Comparison of ENCODE assay signal across 8 cellular contexts in genomic region chr13:27620377-27621115, GRCh38. TPM values are rescaled to one million over a fixed set of nuclear protein-coding genes. Genes with fewer than 3 reads are reported as not detected.
DNase-seq lines count a peak whose midpoint lies in the region; ATAC-seq and TF ChIP-seq lines count a peak whose summit lies in the region.

LNX2 (minus strand) TSS chr13:27620529; CDS start chr13:27581703, 38,826 bp downstream.

- H3K4me1 Mint-ChIP-seq in GM23338 (peaks cover 52% of the 10 kb centered on the region), natural killer cell (peaks cover 46 to 69% of the 10 kb centered on the region in 2 donors)
- H3K4me1 Mint-ChIP-seq in activated T-helper 2 cell treated with anti-CD3 and anti-CD28 coated beads, Interferon-gamma antibody, Interleukin-2, Interleukin-4, amounts not matched to agents 10 μg/mL and 5 μg/mL and 100 μg/mL, durations not matched to agents 14 hours and 24 hours and 36 hours (ENCODE audit: low read depth), result peaks cover 47% of the 10 kb centered on the region

- peaks cover 14% of the 10 kb centered on the region; the same call in 1 of the 2 replicates for H3K36me3 ChIP-seq in GM23338 (ENCODE audit: insufficient read depth)

- no peak for TF ChIP-seq CTCF in GM23338 (conservative IDR thresholded peaks at IDR 0.05; ENCODE audit: low read depth in 2 of 2)
- TF ChIP-seq CTCF in LNCaP clone FGC (IDR thresholded peaks at IDR 0.05; ENCODE audit: control insufficient read depth, extremely low read depth, insufficient read depth), result no peak
- TF ChIP-seq CTCF in fibroblast of mammary gland (conservative IDR thresholded peaks at IDR 0.05; ENCODE audit: control insufficient read depth, insufficient read depth, low read depth, low read length), result no peak
- no peak for TF ChIP-seq CTCF in natural killer cell (IDR thresholded peaks at IDR 0.05)

- ATAC-seq in GM23338, result peak; percentile 90
- ATAC-seq in natural killer cell, result peak; percentile 85 to 97 (median 87)

- H3K27me3 Mint-ChIP-seq in GM23338 (ENCODE audit: insufficient read depth, low read depth, poor library complexity) (peaks cover 3% of the 10 kb centered on the region), natural killer cell (ENCODE audit: low read depth in 2 of 2) (no peaks in the 10 kb centered on the region)
- no peaks in the 10 kb centered on the region for H3K27me3 Mint-ChIP-seq in activated T-helper 2 cell treated with anti-CD3 and anti-CD28 coated beads, Interferon-gamma antibody, Interleukin-2, Interleukin-4, amounts not matched to agents 10 μg/mL and 5 μg/mL and 100 μg/mL, durations not matched to agents 14 hours and 24 hours and 36 hours (ENCODE audit: low read depth)

- H3F3A ChIP-seq in GM23338 (replicated peaks; ENCODE audit: low read depth), result no peaks in the 10 kb centered on the region

- peak within 1 kb of the TSS; percentile 82 for H3K4me2 ChIP-seq in GM23338

- peaks cover 82% of the 10 kb centered on the region for H3K79me2 ChIP-seq in GM23338 (replicated peaks; ENCODE audit: insufficient read depth)

- peak; percentile 96 for DNase-seq in Daoy (ENCODE audit: low read depth)
- DNase-seq in GM23338 (ENCODE audit: low spot score), result peak; percentile 98
- peak; percentile 81 for DNase-seq in LNCaP clone FGC (ENCODE audit: low read depth)
- peak; percentile 95 for DNase-seq in RPMI8226
- DNase-seq in activated T-helper 2 cell treated with anti-CD3 and anti-CD28 coated beads, Interferon-gamma antibody, Interleukin-2, Interleukin-4, amounts not matched to agents 10 μg/mL and 5 μg/mL and 100 μg/mL, durations not matched to agents 14 hours and 24 hours and 36 hours (ENCODE audit: low spot score), result peak; percentile 95
- peak; percentile 93 for DNase-seq in fibroblast of mammary gland (ENCODE audit: low read depth)
- peak; percentile 98 for DNase-seq in natural killer cell
- DNase-seq in stimulated activated naive CD4-positive, alpha-beta T cell (lab: John Stamatoyannopoulos, UW), result peak; percentile 90 to 94 (median 93)

- peaks cover 32% of the 10 kb centered on the region for H3K36me3 Mint-ChIP-seq in GM23338 (ENCODE audit: low read depth)
- peaks cover 37% of the 10 kb centered on the region for H3K36me3 Mint-ChIP-seq in activated T-helper 2 cell treated with anti-CD3 and anti-CD28 coated beads, Interferon-gamma antibody, Interleukin-2, Interleukin-4, amounts not matched to agents 10 μg/mL and 5 μg/mL and 100 μg/mL, durations not matched to agents 14 hours and 24 hours and 36 hours (ENCODE audit: low read depth)
- H3K36me3 Mint-ChIP-seq in natural killer cell, result no peaks in the 10 kb centered on the region

- intact Hi-C loops in activated T-helper 2 cell treated with anti-CD3 and anti-CD28 coated beads, Interferon-gamma antibody, Interleukin-2, Interleukin-4, amounts not matched to agents 10 μg/mL and 5 μg/mL and 100 μg/mL, durations not matched to agents 14 hours and 24 hours and 36 hours (cut with micrococcal nuclease), result loop anchor here (1.0 to 5.0 kb wide), 5 partner anchors 170 to 518 kb away; partner anchors contain the start of genes MTIF3, PAN3, RPL21 and USP12
- intact Hi-C loops in natural killer cell (cut with micrococcal nuclease), result loop anchor here (1.0 to 5.0 kb wide), 5 partner anchors 60 to 448 kb away; partner anchors contain the start of genes MTIF3, RPL21 and USP12

- peak within 1 kb of the TSS; percentile 74 for H2AFZ ChIP-seq in GM23338

- peak within 1 kb of the TSS; percentile 99 for H3K4me3 ChIP-seq in GM23338
- H3K4me3 ChIP-seq in LNCaP clone FGC (ENCODE audit: low read depth, low read length), result peak within 1 kb of the TSS; percentile 85
- peak within 1 kb of the TSS; percentile 73 for H3K4me3 ChIP-seq in fibroblast of mammary gland (ENCODE audit: control insufficient read depth, low read depth, low read length)

- H3K9me2 ChIP-seq in GM23338 (ENCODE audit: insufficient read depth), result no peaks in the 10 kb centered on the region

- peak within 1 kb of the TSS; percentile 99 for H3K27ac Mint-ChIP-seq in GM23338
- peak within 1 kb of the TSS; percentile 88 for H3K27ac Mint-ChIP-seq in activated T-helper 2 cell treated with anti-CD3 and anti-CD28 coated beads, Interferon-gamma antibody, Interleukin-2, Interleukin-4, amounts not matched to agents 10 μg/mL and 5 μg/mL and 100 μg/mL, durations not matched to agents 14 hours and 24 hours and 36 hours
- peak within 1 kb of the TSS; percentile 86 to 92 for H3K27ac Mint-ChIP-seq in natural killer cell

- H3K9me3 Mint-ChIP-seq in GM23338 (peaks cover 2% of the 10 kb centered on the region; the same call in 1 of the 3 replicates), natural killer cell (no peaks in the 10 kb centered on the region)
- H3K9me3 Mint-ChIP-seq in activated T-helper 2 cell treated with anti-CD3 and anti-CD28 coated beads, Interferon-gamma antibody, Interleukin-2, Interleukin-4, amounts not matched to agents 10 μg/mL and 5 μg/mL and 100 μg/mL, durations not matched to agents 14 hours and 24 hours and 36 hours, result no peaks in the 10 kb centered on the region

- no peaks in the 10 kb centered on the region for H3K27me3 ChIP-seq in GM23338 (ENCODE audit: insufficient read depth)

- H3K27ac ChIP-seq in GM23338 (ENCODE audit: low read depth), result peak within 1 kb of the TSS; percentile 97

- peaks cover 47% of the 10 kb centered on the region for H4K20me1 ChIP-seq in GM23338 (replicated peaks; ENCODE audit: insufficient read depth)

- H3K4me3 Mint-ChIP-seq in GM23338 (peak within 1 kb of the TSS; percentile 96), natural killer cell (peak within 1 kb of the TSS; percentile 91)
- H3K4me3 Mint-ChIP-seq in activated T-helper 2 cell treated with anti-CD3 and anti-CD28 coated beads, Interferon-gamma antibody, Interleukin-2, Interleukin-4, amounts not matched to agents 10 μg/mL and 5 μg/mL and 100 μg/mL, durations not matched to agents 14 hours and 24 hours and 36 hours (ENCODE audit: low read depth), result peak within 1 kb of the TSS; percentile 90

- H3K4me1 ChIP-seq in GM23338 (ENCODE audit: insufficient read depth), result peaks cover 41% of the 10 kb centered on the region

TF ChIP-seq in GM23338, 12 proteins besides CTCF, POLR2A, EP300 and RAD21:
- TF ChIP-seq CREB1 (CRISPR knock-in tag; IDR thresholded peaks at IDR 0.05; ENCODE audit: low read depth), result peak; percentile 85
- no peak for TF ChIP-seq JUNB (IDR thresholded peaks at IDR 0.05; ENCODE audit: unreplicated experiment)
- TF ChIP-seq POLR2AphosphoS5 (IDR thresholded peaks at IDR 0.05; ENCODE audit: low read depth), result peak; percentile 84

RNA-seq across cellular contexts. Expression of gene LNX2, which starts in this region (rescaled TPM):
- 4.5 and 6.6 TPM in 2 replicates for total RNA-seq in Daoy (2014; rRNA removed; shearing (Covaris generic))
- total RNA-seq in GM23338 (2014; rRNA removed; shearing (Covaris generic)), result 17.3 and 18.0 TPM in 2 replicates
- polyA plus RNA-seq in GM23338 (2016; fragmentation: Nextera tagmentation; extraction: Ambion mirVana), result 3.4 and 3.7 TPM in 2 replicates
- total RNA-seq in activated T-helper 2 cell treated with anti-CD3 and anti-CD28 coated beads, Interferon-gamma antibody, Interleukin-2, Interleukin-4, amounts not matched to agents 10 μg/mL and 5 μg/mL and 100 μg/mL, durations not matched to agents 14 hours and 24 hours and 36 hours, result 5.2 and 5.4 TPM in 2 replicates
- 1 to 10 TPM; 4.5 to 6.6 (median 5.0) TPM for total RNA-seq in natural killer cell

Comparison
In these comparisons a context has a peak if more than half of its experiments do, and no peak if none do; other contexts are left out.
1. Peak in every context shown above with its lines: DNase-seq, ATAC-seq, H3K4me3 ChIP-seq and H3K27ac ChIP-seq.